ENCODE assay signal across 8 cellular contexts in the genomic region with DNA sequence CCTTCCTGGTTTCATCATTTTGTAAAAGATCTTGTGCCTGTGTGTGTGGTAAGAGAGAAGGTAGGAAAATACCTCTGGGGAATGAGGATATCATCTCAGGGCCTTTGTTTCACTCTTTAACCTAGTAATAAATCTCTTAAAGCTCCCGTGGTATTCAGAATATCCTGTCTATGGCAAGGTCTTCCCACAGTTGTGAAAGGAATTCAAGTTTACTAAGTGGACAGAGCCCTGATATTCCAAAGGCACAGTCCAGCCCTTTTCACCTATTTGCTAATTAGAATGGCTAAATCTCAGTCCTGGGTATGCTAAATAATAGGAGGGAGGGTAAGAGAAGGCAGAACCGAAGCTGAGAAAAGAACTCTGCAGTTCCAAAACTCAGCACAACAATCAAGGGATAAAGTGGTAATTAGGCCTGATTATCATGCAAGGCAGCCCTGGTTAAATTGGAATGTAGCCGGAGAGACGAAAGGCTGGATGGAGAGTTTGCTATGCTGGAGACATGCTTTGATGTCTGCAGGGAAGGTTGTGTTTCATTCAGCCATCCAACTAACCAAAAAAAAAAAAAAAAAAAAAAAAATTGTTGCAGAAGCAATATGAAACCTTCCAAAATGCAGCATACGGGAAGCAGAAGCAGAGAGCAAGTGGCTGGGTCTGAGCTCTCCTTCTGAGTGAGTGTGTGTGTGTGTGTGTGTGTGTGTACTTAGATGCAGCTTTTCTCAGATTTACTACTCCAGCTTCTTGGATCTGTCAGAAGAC. TPM values are rescaled to one million over a fixed set of nuclear protein-coding genes. Genes with fewer than 3 reads are reported as not detected.
DNase-seq lines count a peak whose midpoint lies in the region; ATAC-seq lines count a peak whose summit lies in the region.

No MANE protein-coding gene starts in this region.

- no peak overlapping the region for H2BK120ac ChIP-seq in neuronal stem cell (ENCODE audit: low read depth, low read length)

- 0 to 4% methylated on average over 5 of the region's 5 CpGs for whole genome bisulfite sequencing in ectodermal cell, 2 experiments
- WGBS in neuronal stem cell (ENCODE audit: extremely low coverage in 2 of 2, insufficient read length in 2 of 2, insufficient replicate concordance in 1 of 2), 2 donors: no CpG with 5 or more reads among the region's 5 CpGs

- ATAC-seq in GM21619 (IDR thresholded peaks at IDR 0.05; ENCODE audit: unreplicated experiment) (no peak), HG02840 (IDR thresholded peaks at IDR 0.05; ENCODE audit: low FRiP score, unreplicated experiment) (no peak), GM18867 (IDR thresholded peaks at IDR 0.05; ENCODE audit: unreplicated experiment) (no peak)

- no peak overlapping the region for H4K8ac ChIP-seq in neuronal stem cell (ENCODE audit: low read depth, low read length)

- in situ Hi-C loops in G401 (cut with HindIII; ENCODE audit: low sequenced_read_pairs): no loop called here

- peak overlapping the region; percentile 79 for H2AFZ ChIP-seq in neuronal stem cell (ENCODE audit: low read length)

- H3K4ac ChIP-seq in neuronal stem cell (ENCODE audit: low read length): no peak overlapping the region

- H3K27ac ChIP-seq in ectodermal cell (ENCODE audit: insufficient read depth, low read depth, low read length, poor library complexity, severe bottlenecking) (peak overlapping the region; percentile 83), neuronal stem cell (replicated peaks; ENCODE audit: low read length) (peak overlapping the region; percentile 79)

- H3K4me3 ChIP-seq in ectodermal cell (ENCODE audit: insufficient read depth, low read depth, low read length) (no peak overlapping the region), neuronal stem cell (ENCODE audit: low read length in 2 of 2) (no peak overlapping the region)

- H2BK12ac ChIP-seq in neuronal stem cell (ENCODE audit: low read length): no peak overlapping the region

- H2AK5ac ChIP-seq in neuronal stem cell (ENCODE audit: low read depth, low read length): no peak overlapping the region

- H3K4me2 ChIP-seq in neuronal stem cell (ENCODE audit: insufficient read depth, low read length, poor library complexity, severe bottlenecking): peak overlapping the region; percentile 36

- DNase-seq in G401 (ENCODE audit: low spot score) (peak; percentile 70), NCI-H524 treated with DMSO at 0.1 percent for 48 hours (lab: John Stamatoyannopoulos, UW) (peak; percentile 39), neuronal stem cell (ENCODE audit: low spot score) (peak; percentile 75), pons (ENCODE audit: low spot score) (no peak)

- H4K91ac ChIP-seq in neuronal stem cell (ENCODE audit: low read depth, low read length, poor library complexity): no peak overlapping the region

- no peak overlapping the region for H3K14ac ChIP-seq in neuronal stem cell (ENCODE audit: low read length)

- peaks cover 26% of the 10 kb centered on the region for H3K4me1 ChIP-seq in ectodermal cell (ENCODE audit: control insufficient read depth, insufficient read depth, low read length)
- H3K4me1 ChIP-seq in neuronal stem cell (ENCODE audit: control insufficient read depth in 2 of 2, insufficient read depth in 1 of 2, low read depth in 1 of 2, low read length in 2 of 2): peaks cover 20 to 22% of the 10 kb centered on the region in 2 donors

- H2BK15ac ChIP-seq in neuronal stem cell (ENCODE audit: low read length): no peak overlapping the region

- no peak overlapping the region for H2BK5ac ChIP-seq in neuronal stem cell (ENCODE audit: low read length)

- H3K23ac ChIP-seq in neuronal stem cell (ENCODE audit: low read depth, low read length, poor library complexity): no peak overlapping the region

- no peak overlapping the region for H3K9ac ChIP-seq in neuronal stem cell (ENCODE audit: low read depth, low read length, poor library complexity)

- no peak overlapping the region for H3K18ac ChIP-seq in neuronal stem cell (ENCODE audit: low read length)

- H3K9me3 ChIP-seq in ectodermal cell (ENCODE audit: control insufficient read depth, low read length) (no peaks in the 10 kb centered on the region), neuronal stem cell (replicated peaks in 1 of 2; ENCODE audit: control insufficient read depth in 2 of 2, insufficient read depth in 1 of 2, low read depth in 1 of 2, low read length in 2 of 2) (no peaks in the 10 kb centered on the region)

- H3K27me3 ChIP-seq in ectodermal cell (ENCODE audit: control insufficient read depth, insufficient read depth, low read length, poor library complexity, severe bottlenecking) (no peaks in the 10 kb centered on the region), neuronal stem cell (ENCODE audit: control insufficient read depth in 3 of 3, insufficient read depth in 3 of 3, low read depth in 1 of 3, low read length in 3 of 3) (no peaks in the 10 kb centered on the region)

- no peaks in the 10 kb centered on the region for H3K79me1 ChIP-seq in neuronal stem cell (ENCODE audit: low read depth, low read length)

- H3K36me3 ChIP-seq in ectodermal cell (ENCODE audit: control insufficient read depth, insufficient read depth, low read length): no peaks in the 10 kb centered on the region
- H3K36me3 ChIP-seq in neuronal stem cell (replicated peaks in 1 of 2; ENCODE audit: control insufficient read depth in 2 of 2, insufficient read depth in 2 of 2, low read length in 2 of 2): no peaks in the 10 kb centered on the region

RNA-seq across cellular contexts. Expression of a gene that starts 28.5 kb away (rescaled TPM):
- total RNA-seq in G401 (2014; rRNA removed; shearing (Covaris generic)): 70.4 and 71.6 TPM in 2 replicates
- polyA plus RNA-seq in ectodermal cell (2013, experiment 1 of 4): 26.3 TPM
- 22.9 TPM for polyA plus RNA-seq in ectodermal cell (2013, experiment 2 of 4)
- polyA plus RNA-seq in ectodermal cell (2013, experiment 3 of 4): 20.6 TPM
- 18.8 TPM for polyA plus RNA-seq in ectodermal cell (2013, experiment 4 of 4)
- polyA plus RNA-seq in neuronal stem cell (2013, experiment 1 of 2): 16.8 TPM
- 16.9 TPM for polyA plus RNA-seq in neuronal stem cell (2013, experiment 2 of 2)
